ENCODE assay signal across 8 cellular contexts in the genomic region with DNA sequence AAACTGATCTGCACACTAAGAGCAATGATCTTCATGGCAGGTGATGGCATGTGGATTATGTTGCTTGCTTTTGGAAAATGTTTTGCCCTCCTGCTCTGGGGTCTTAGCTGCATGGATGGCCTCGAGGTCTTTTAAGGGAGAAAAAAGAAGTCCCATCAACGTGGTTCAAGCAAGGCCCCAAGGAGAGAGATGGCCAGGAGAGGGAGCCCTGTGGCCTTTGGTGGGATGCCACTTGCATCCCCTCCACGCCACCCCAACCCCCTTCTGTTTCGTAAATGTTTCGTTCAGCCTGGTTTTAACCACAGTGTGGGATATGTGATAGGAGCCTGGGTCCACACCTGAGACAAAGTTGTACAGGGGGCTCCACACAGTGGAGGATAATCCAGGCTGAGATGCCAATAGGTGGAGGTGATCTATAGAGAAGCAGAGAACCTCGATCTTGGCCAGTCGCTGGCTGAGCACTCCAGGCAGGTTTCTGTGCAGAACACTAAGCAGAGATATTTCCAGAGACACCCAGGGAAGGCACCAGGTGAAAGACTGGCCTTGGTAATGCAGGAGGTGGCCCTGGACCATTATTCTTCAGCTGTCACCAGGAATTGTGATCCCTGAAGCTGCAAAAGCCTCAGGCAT. TPM values are rescaled to one million over a fixed set of nuclear protein-coding genes. Genes with fewer than 3 reads are reported as not detected.
DNase-seq lines count a peak whose midpoint lies in the region; ATAC-seq and TF ChIP-seq lines count a peak whose summit lies in the region.

No MANE protein-coding gene starts in this region.

- POLR2A ChIA-PET in Panc1 (lab: Charles Lee) = no interaction called here

- peaks cover 10% of the 10 kb centered on the region for H3K27me3 ChIP-seq in cardiac muscle cell
- no peaks in the 10 kb centered on the region for H3K27me3 ChIP-seq in Panc1 (ENCODE audit: control insufficient read depth, insufficient read depth, low read length)

- no TSS peak for BruUV-seq in Panc1 (replicated peaks; lab: Mats Ljungman, UMichigan)

- H3K9me3 ChIP-seq in cardiac muscle cell (ENCODE audit: low read depth) (no peaks in the 10 kb centered on the region), Panc1 (ENCODE audit: control insufficient read depth, insufficient read depth, low read depth, low read length) (no peaks in the 10 kb centered on the region)

- H3K36me3 Mint-ChIP-seq in activated naive CD8-positive, alpha-beta T cell treated with anti-CD3 and anti-CD28 coated beads, Interleukin-2, amount 50 U/mL, for 24 hours (ENCODE audit: low read depth) = no peaks in the 10 kb centered on the region

- H3K36me3 ChIP-seq in cardiac muscle cell = no peaks in the 10 kb centered on the region
- H3K36me3 ChIP-seq in Panc1 (ENCODE audit: control insufficient read depth, insufficient read depth, low read length) = no peaks in the 10 kb centered on the region

- no peak overlapping the region for H3K4me3 Mint-ChIP-seq in activated naive CD8-positive, alpha-beta T cell treated with anti-CD3 and anti-CD28 coated beads, Interleukin-2, amount 50 U/mL, for 24 hours

- in situ Hi-C loops in Panc1 (cut with HindIII; ENCODE audit: low pct_unique_long_range_greater_than_20kb, low sequenced_read_pairs) = no loop called here

- H3K27ac ChIP-seq in cardiac muscle cell = no peak overlapping the region
- no peak overlapping the region for H3K27ac ChIP-seq in Panc1 (ENCODE audit: low read length)

- ATAC-seq in Panc1 (peak; percentile 66; the same call in 1 of the 2 replicates), esophagus mucosa (no peak), HG03457 (IDR thresholded peaks at IDR 0.05; ENCODE audit: unreplicated experiment) (no peak)
- no peak for ATAC-seq in activated naive CD8-positive, alpha-beta T cell treated with anti-CD3 and anti-CD28 coated beads, Interleukin-2, amount 50 U/mL, for 24 hours

- no peak overlapping the region for H3K27ac Mint-ChIP-seq in activated naive CD8-positive, alpha-beta T cell treated with anti-CD3 and anti-CD28 coated beads, Interleukin-2, amount 50 U/mL, for 24 hours

- H3K4me1 ChIP-seq in cardiac muscle cell (ENCODE audit: low read depth) (no peaks in the 10 kb centered on the region), Panc1 (ENCODE audit: control insufficient read depth, insufficient read depth, low read length) (no peaks in the 10 kb centered on the region)

- H3K4me3 ChIP-seq in cardiac muscle cell (no peak overlapping the region), Panc1 (ENCODE audit: low read depth in 2 of 2, low read length in 2 of 2) (no peak overlapping the region), fibroblast of villous mesenchyme (ENCODE audit: low read depth, low read length) (no peak overlapping the region)

- no peaks in the 10 kb centered on the region for H3K27me3 Mint-ChIP-seq in activated naive CD8-positive, alpha-beta T cell treated with anti-CD3 and anti-CD28 coated beads, Interleukin-2, amount 50 U/mL, for 24 hours

- DNase-seq in cardiac muscle cell (ENCODE audit: low read depth in 1 of 2, low spot score in 1 of 2) (peak; percentile 44 to 46), cardiac septum (ENCODE audit: low spot score) (no peak), Panc1 (ENCODE audit: low read depth, low spot score) (no peak), fibroblast of villous mesenchyme (ENCODE audit: low read depth) (no peak), CD1c-positive myeloid dendritic cell (ENCODE audit: extremely low spot score) (no peak)
- no peak for DNase-seq in activated naive CD8-positive, alpha-beta T cell treated with anti-CD3 and anti-CD28 coated beads, Interleukin-2, amount 50 U/mL, for 24 hours

- intact Hi-C loops in cardiac septum (cut with DNase I) (loop anchor here (5.0 kb wide), 1 partner anchor 124 kb away; no protein-coding TSS in a partner anchor), Panc1 (cut with micrococcal nuclease; ENCODE audit: unreplicated experiment) (loop anchor here (5.0 kb wide), 1 partner anchor 129 kb away; the partner anchor contains the start of gene EPB41L4B)

- H3K9me3 Mint-ChIP-seq in activated naive CD8-positive, alpha-beta T cell treated with anti-CD3 and anti-CD28 coated beads, Interleukin-2, amount 50 U/mL, for 24 hours = no peaks in the 10 kb centered on the region

- TF ChIP-seq CTCF in cardiac muscle cell (IDR thresholded peaks at IDR 0.05; ENCODE audit: low read depth, low read length) (peak; percentile 55), Panc1 (IDR thresholded peaks at IDR 0.05) (peak; percentile 59), fibroblast of villous mesenchyme (IDR thresholded peaks at IDR 0.05; ENCODE audit: insufficient read depth, low read depth, low read length) (peak; percentile 33)

- CTCF ChIA-PET in Panc1 (lab: Charles Lee) = interaction anchor here (1.0 kb wide), 1 partner anchor 10 kb away, joined by 3 read pairs; no protein-coding TSS in a partner anchor

- H3K4me1 Mint-ChIP-seq in activated naive CD8-positive, alpha-beta T cell treated with anti-CD3 and anti-CD28 coated beads, Interleukin-2, amount 50 U/mL, for 24 hours = no peaks in the 10 kb centered on the region

RNA-seq across cellular contexts. Expression of gene FRRS1L, which starts 25.8 kb away (rescaled TPM):
- total RNA-seq in cardiac muscle cell = 0.07 and 0.30 TPM in 2 replicates
- 0.38 and 0.65 TPM in 2 replicates for polyA plus RNA-seq in cardiac muscle cell
- total RNA-seq in cardiac septum = 0.81 TPM
- total RNA-seq in Panc1 (2021; ENCODE audit: unreplicated experiment) = 2.3 TPM
- polyA plus RNA-seq in Panc1 (2012; ENCODE audit: insufficient read length) = 1.4 TPM
- total RNA-seq in fibroblast of villous mesenchyme = under 0.01 TPM in 1 of 2 replicates, not detected in the other
- not detected for total RNA-seq in esophagus mucosa

Comparison
In these comparisons a context has a peak if more than half of its experiments do, and no peak if none do; other contexts are left out.
1. DNase-seq: peak in cardiac muscle cell (2 of 2); none in cardiac septum (single experiment), Panc1 (single experiment), fibroblast of villous mesenchyme (single experiment), activated naive CD8-positive, alpha-beta T cell treated with anti-CD3 and anti-CD28 coated beads, Interleukin-2, amount 50 U/mL, for 24 hours (single experiment) and CD1c-positive myeloid dendritic cell (single experiment).
2. Peak in every context shown above with its lines, with median percentiles within 50 percentile points of each other: CTCF ChIP-seq.